ENCODE assay signal across 1 cellular context in genomic region chr9:36575411-36575882, GRCh38.
TF ChIP-seq lines count a peak whose summit lies in the region.

No MANE protein-coding gene starts in this region.

TF ChIP-seq in SK-N-SH, 30 proteins besides CTCF, POLR2A, EP300 and RAD21 (continued from another document):
- no peak for TF ChIP-seq GATA2 (CRISPR knock-in tag; IDR thresholded peaks at IDR 0.05)
- TF ChIP-seq FOSL2 (IDR thresholded peaks at IDR 0.05; ENCODE audit: borderline replicate concordance, low read depth) = peak; percentile 56; the same call in 1 of the 2 replicates
